16 cellular contexts compared by ENCODE assay signal in genomic region chr3:149473991-149474819, GRCh38. TPM values are rescaled to one million over a fixed set of nuclear protein-coding genes. Genes with fewer than 3 reads are reported as not detected.
A peak's percentile ranks its signal among the peaks of the same experiment; 100 is the strongest.
DNase-seq lines count a peak whose midpoint lies in the region; ATAC-seq and TF ChIP-seq lines count a peak whose summit lies in the region.
"Had no signal": no experiment of that assay in that cellular context is flagged by ENCODE, and none has a peak within 500 bp of the region (broad histone marks: within the 10 kb centered on the region; RNA-seq: fewer than 3 reads in every experiment).

Gene TM4SF4 (plus strand): TSS chr3:149474697. CDS start chr3:149474878, 181 bp downstream.

- H3K36me3 ChIP-seq in HCT116 (ENCODE audit: control insufficient read depth in 1 of 2, insufficient read depth in 2 of 2, low read length in 2 of 2) (no peaks in the 10 kb centered on the region), brain microvascular endothelial cell (replicated peaks) (no peaks in the 10 kb centered on the region), liver (ENCODE audit: control insufficient read depth in 4 of 4, insufficient read depth in 3 of 4, low read depth in 1 of 4, low read length in 3 of 4) (peaks cover 0 to 2% (median 0%) of the 10 kb centered on the region in 4 donors), smooth muscle cell (ENCODE audit: low read depth) (no peaks in the 10 kb centered on the region), left ventricle myocardium inferior (no peaks in the 10 kb centered on the region)

- no peak within 1 kb of the TSS for H3K27ac ChIP-seq in HCT116 (ENCODE audit: low read depth, low read length)
- peak within 1 kb of the TSS; percentile 55 for H3K27ac ChIP-seq in brain microvascular endothelial cell
- H3K27ac ChIP-seq in liver (ENCODE audit: low read depth in 1 of 2, low read length in 2 of 2): peak within 1 kb of the TSS; percentile 91 to 94
- H3K27ac ChIP-seq in smooth muscle cell (ENCODE audit: low read depth): no peak within 1 kb of the TSS
- no peak within 1 kb of the TSS for H3K27ac ChIP-seq in left ventricle myocardium inferior (replicated peaks)
- H3K27ac ChIP-seq: foreskin keratinocyte had no signal

- DNase-seq in HCT116 (ENCODE audit: low read depth, low spot score) (no peak), brain microvascular endothelial cell (no peak), smooth muscle cell (lab: John Stamatoyannopoulos, UW; ENCODE audit: unreplicated experiment) (no peak), NCI-H128 (lab: John Stamatoyannopoulos, UW; ENCODE audit: unreplicated experiment) (no peak), islet precursor cell (no peak), left ventricle myocardium inferior (no peak), cardiac septum (ENCODE audit: low spot score) (no peak)
- DNase-seq: activated B cell treated with CpG ODN at 0.5 μM for 24 hours; activated naive CD8-positive, alpha-beta T cell treated with anti-CD3 and anti-CD28 coated beads, Interleukin-2, amount 50 U/mL, for 24 hours; left cardiac atrium; NCI-H2029 treated with DMSO at 0.1 percent for 48 hours; occipital lobe; stimulated activated CD8-positive, alpha-beta memory T cell treated with anti-CD3 and anti-CD28 coated beads, Interleukin-4, amount 100 ng/mL, for 48 hours had no signal

- H4K20me1 ChIP-seq in HCT116 (ENCODE audit: insufficient read depth): no peaks in the 10 kb centered on the region
- H4K20me1 ChIP-seq in smooth muscle cell (ENCODE audit: low read depth): no peaks in the 10 kb centered on the region

- in situ Hi-C loops in brain microvascular endothelial cell (cut with HindIII; ENCODE audit: low pct_ligation_motif_present, low sequenced_read_pairs): no loop called here

- RAD21 ChIA-PET in HCT116 (lab: Charles Lee; ENCODE audit: low non-redundant PET in 1 of 2, low total read pairs in 2 of 2, uncharacterized antibody in 2 of 2, unreplicated experiment in 2 of 2): no interaction called here

- POLR2A ChIA-PET in HCT116 (lab: Charles Lee): no interaction called here

- no peak within 1 kb of the TSS for H3K4me3 ChIP-seq in HCT116 (replicated peaks in 1 of 2; ENCODE audit: low read depth in 1 of 2, low read length in 2 of 2)
- no peak within 1 kb of the TSS for H3K4me3 ChIP-seq in brain microvascular endothelial cell (ENCODE audit: low read depth, low read length)
- peak within 1 kb of the TSS; percentile 69 to 89 (median 83) for H3K4me3 ChIP-seq in liver (ENCODE audit: low read depth in 1 of 3, low read length in 3 of 3)
- peak within 1 kb of the TSS; percentile 35 for H3K4me3 ChIP-seq in smooth muscle cell
- no peak within 1 kb of the TSS for H3K4me3 ChIP-seq in left ventricle myocardium inferior
- H3K4me3 ChIP-seq: GM12878 had no signal

- no peaks in the 10 kb centered on the region for H3K9me3 ChIP-seq in HCT116 (ENCODE audit: control insufficient read depth in 1 of 2, insufficient read depth in 1 of 2, low read depth in 1 of 2, low read length in 2 of 2)
- H3K9me3 ChIP-seq in liver (ENCODE audit: control insufficient read depth in 4 of 4, low read length in 3 of 4): no peaks in the 10 kb centered on the region
- H3K9me3 ChIP-seq in smooth muscle cell (replicated peaks; ENCODE audit: low read depth): no peaks in the 10 kb centered on the region
- no peaks in the 10 kb centered on the region for H3K9me3 ChIP-seq in left ventricle myocardium inferior (replicated peaks)

- no TSS peak for BruUV-seq in HCT116 (replicated peaks; lab: Mats Ljungman, UMichigan)

- peaks cover 3 to 24% of the 10 kb centered on the region in 2 experiments; a peak in 3 of 4 replicates for H3K4me1 ChIP-seq in HCT116 (ENCODE audit: control insufficient read depth in 1 of 2, insufficient read depth in 2 of 2, low read length in 2 of 2)
- peaks cover 6 to 42% (median 24%) of the 10 kb centered on the region in 4 donors for H3K4me1 ChIP-seq in liver (ENCODE audit: control insufficient read depth in 4 of 4, insufficient read depth in 4 of 4, low read length in 3 of 4)
- no peaks in the 10 kb centered on the region for H3K4me1 ChIP-seq in smooth muscle cell (ENCODE audit: low read depth)
- H3K4me1 ChIP-seq in left ventricle myocardium inferior: peaks cover 29% of the 10 kb centered on the region

- H3K4me2 ChIP-seq in HCT116 (ENCODE audit: low read length) (peak within 1 kb of the TSS; percentile 45), smooth muscle cell (no peak within 1 kb of the TSS)

- TF ChIP-seq RAD21 in HCT116 (IDR thresholded peaks at IDR 0.05; ENCODE audit: low read depth) (no peak), liver (IDR thresholded peaks at IDR 0.05) (peak; percentile 27 to 56)

- H2AFZ ChIP-seq in HCT116 (ENCODE audit: low read depth, low read length, poor library complexity, severe bottlenecking): peak within 1 kb of the TSS; percentile 63
- H2AFZ ChIP-seq in smooth muscle cell (ENCODE audit: low read depth): no peak within 1 kb of the TSS

- H3F3A ChIP-seq in smooth muscle cell (ENCODE audit: low read depth): no peaks in the 10 kb centered on the region

- no peaks in the 10 kb centered on the region for H3K79me2 ChIP-seq in HCT116 (ENCODE audit: insufficient read depth, low read length)
- no peaks in the 10 kb centered on the region for H3K79me2 ChIP-seq in smooth muscle cell (ENCODE audit: low read depth)

- no peak within 1 kb of the TSS for H3K9ac ChIP-seq in HCT116 (ENCODE audit: low read length)
- peak within 1 kb of the TSS; percentile 87 to 99 for H3K9ac ChIP-seq in liver (ENCODE audit: low read depth in 1 of 2, low read length in 2 of 2)
- H3K9ac ChIP-seq in smooth muscle cell (ENCODE audit: low read depth): no peak within 1 kb of the TSS

- ATAC-seq in HCT116: no peak
- ATAC-seq: activated naive CD8-positive, alpha-beta T cell treated with anti-CD3 and anti-CD28 coated beads, Interleukin-2, amount 50 U/mL, for 24 hours; GM12878 had no signal

- TF ChIP-seq CTCF in HCT116 (IDR thresholded peaks at IDR 0.05 in 2 of 3, conservative IDR thresholded peaks at IDR 0.05 in 1 of 3; ENCODE audit: borderline replicate concordance in 1 of 3, insufficient read depth in 1 of 3, low read depth in 2 of 3, low read length in 2 of 3) (no peak), brain microvascular endothelial cell (IDR thresholded peaks at IDR 0.05; ENCODE audit: low read depth, low read length, missing control alignments) (no peak), liver (IDR thresholded peaks at IDR 0.05; ENCODE audit: low read depth, low read length, missing input control) (no peak), smooth muscle cell (IDR thresholded peaks at IDR 0.05; ENCODE audit: borderline replicate concordance, insufficient read depth, poor library complexity, severe bottlenecking) (no peak), left ventricle myocardium inferior (IDR thresholded peaks at IDR 0.05; ENCODE audit: borderline replicate concordance) (no peak)

- 30% methylated on average over 7 of the region's 7 CpGs for WGBS in liver
- WGBS in smooth muscle cell (ENCODE audit: low lambda C conversion rate): 88% methylated on average over 7 of the region's 7 CpGs

- TF ChIP-seq POLR2A in HCT116 (IDR thresholded peaks at IDR 0.05; ENCODE audit: borderline replicate concordance, extremely low read depth, insufficient read depth, insufficient read length): no peak

- CTCF ChIA-PET in HCT116 (lab: Charles Lee): interaction anchor here (1.2 to 1.5 kb wide), 3 partner anchors 12 to 519 kb away, joined by 3 to 4 read pairs (median 3); no protein-coding TSS in a partner anchor

- intact Hi-C loops in HCT116 (cut with micrococcal nuclease) (no loop called here), left ventricle myocardium inferior (cut with micrococcal nuclease) (loop anchor here (10.0 kb wide), 3 partner anchors 79 to 349 kb away; partner anchors contain the start of gene HPS3), cardiac septum (cut with DNase I) (loop anchor here (10.0 kb wide), 1 partner anchor 349 kb away; the partner anchor contains the start of gene HPS3)

- H3K9me2 ChIP-seq in HCT116 (ENCODE audit: insufficient read depth): no peaks in the 10 kb centered on the region

- no peaks in the 10 kb centered on the region for H3K27me3 ChIP-seq in HCT116 (ENCODE audit: insufficient read depth, low read length)
- no peaks in the 10 kb centered on the region for H3K27me3 ChIP-seq in brain microvascular endothelial cell (replicated peaks)
- no peaks in the 10 kb centered on the region for H3K27me3 ChIP-seq in liver (ENCODE audit: control insufficient read depth in 4 of 4, insufficient read depth in 4 of 4, low read length in 3 of 4)
- no peaks in the 10 kb centered on the region for H3K27me3 ChIP-seq in smooth muscle cell (ENCODE audit: low read depth)
- no peaks in the 10 kb centered on the region for H3K27me3 ChIP-seq in left ventricle myocardium inferior (ENCODE audit: low read depth)
- H3K27me3 ChIP-seq: foreskin keratinocyte had no signal

TF ChIP-seq in HCT116, 20 proteins besides CTCF, POLR2A, EP300 and RAD21:
- TF ChIP-seq YY1 (IDR thresholded peaks at IDR 0.05; ENCODE audit: extremely low read depth, insufficient replicate concordance, low read depth, low read length): no peak
- TF ChIP-seq CEBPB (IDR thresholded peaks at IDR 0.05; ENCODE audit: low read depth): peak; percentile 64
TF ChIP-seq in HCT116: peak in this region for 1.

TF ChIP-seq in liver, 16 proteins besides CTCF, POLR2A, EP300 and RAD21 (continues in another document):
- no peak for TF ChIP-seq HNF4G (IDR thresholded peaks at IDR 0.05)
- peak; percentile 54 to 66 for TF ChIP-seq HNF4A (conservative IDR thresholded peaks at IDR 0.05)
- TF ChIP-seq, protein P1, sequence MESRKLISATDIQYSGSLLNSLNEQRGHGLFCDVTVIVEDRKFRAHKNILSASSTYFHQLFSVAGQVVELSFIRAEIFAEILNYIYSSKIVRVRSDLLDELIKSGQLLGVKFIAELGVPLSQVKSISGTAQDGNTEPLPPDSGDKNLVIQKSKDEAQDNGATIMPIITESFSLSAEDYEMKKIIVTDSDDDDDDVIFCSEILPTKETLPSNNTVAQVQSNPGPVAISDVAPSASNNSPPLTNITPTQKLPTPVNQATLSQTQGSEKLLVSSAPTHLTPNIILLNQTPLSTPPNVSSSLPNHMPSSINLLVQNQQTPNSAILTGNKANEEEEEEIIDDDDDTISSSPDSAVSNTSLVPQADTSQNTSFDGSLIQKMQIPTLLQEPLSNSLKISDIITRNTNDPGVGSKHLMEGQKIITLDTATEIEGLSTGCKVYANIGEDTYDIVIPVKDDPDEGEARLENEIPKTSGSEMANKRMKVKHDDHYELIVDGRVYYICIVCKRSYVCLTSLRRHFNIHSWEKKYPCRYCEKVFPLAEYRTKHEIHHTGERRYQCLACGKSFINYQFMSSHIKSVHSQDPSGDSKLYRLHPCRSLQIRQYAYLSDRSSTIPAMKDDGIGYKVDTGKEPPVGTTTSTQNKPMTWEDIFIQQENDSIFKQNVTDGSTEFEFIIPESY (IDR thresholded peaks at IDR 0.05): no peak
- peak; percentile 94 for TF ChIP-seq TAF1 (conservative IDR thresholded peaks at IDR 0.05)
- TF ChIP-seq RXRA (IDR thresholded peaks at IDR 0.05): peak; percentile 70 to 87
- no peak for TF ChIP-seq EGR1 (IDR thresholded peaks at IDR 0.05; ENCODE audit: low read depth in 2 of 2)
- TF ChIP-seq JUND (IDR thresholded peaks at IDR 0.05): peak; percentile 27 to 49

RNA-seq across cellular contexts. Expression of gene TM4SF4, which starts in this region (rescaled TPM):
- total RNA-seq in HCT116 (2021; ENCODE audit: unreplicated experiment) (0.91 TPM), liver (100 to 1,000 TPM; 184 to 230 TPM), smooth muscle cell (not detected in 2 replicates), left ventricle myocardium inferior (not detected), cardiac septum (not detected)
- polyA plus RNA-seq in HCT116 (2012): not detected in 2 replicates
- polyA plus RNA-seq in liver (100 to 1,000 TPM; 201 to 215 TPM), smooth muscle cell (0.15 and 0.29 TPM in 2 replicates)
- total RNA-seq: activated B cell treated with CpG ODN at 0.5 μM for 24 hours, foreskin keratinocyte, occipital lobe had no signal
- polyA plus RNA-seq: foreskin keratinocyte had no signal

Comparison
In these comparisons a context has a peak if more than half of its experiments do, and no peak if none do; other contexts are left out.
1. RNA of gene TM4SF4 (total RNA-seq): 184 to 230 TPM in liver; 0.91 TPM in HCT116 (single experiment), not detected in smooth muscle cell, not detected in left ventricle myocardium inferior (single experiment) and not detected in cardiac septum (single experiment); every median in the first group is over 10 times any median in the second.
2. RNA of gene TM4SF4 (polyA plus RNA-seq): 201 to 215 TPM in liver; 0.15 to 0.29 TPM in smooth muscle cell; every median in the first group is over 100 times any median in the second.
3. H3K27ac ChIP-seq: peak in brain microvascular endothelial cell (single experiment) and liver (2 of 2); none in HCT116 (single experiment), smooth muscle cell (single experiment) and left ventricle myocardium inferior (single experiment).
4. H3K4me3 ChIP-seq: peak in liver (3 of 3) and smooth muscle cell (single experiment); none in HCT116 (0 of 2), brain microvascular endothelial cell (single experiment) and left ventricle myocardium inferior (single experiment).
5. H3K9ac ChIP-seq: peak in liver (2 of 2); none in HCT116 (single experiment) and smooth muscle cell (single experiment).